ENCODE assay signal across 23 cellular contexts in the genomic region with DNA sequence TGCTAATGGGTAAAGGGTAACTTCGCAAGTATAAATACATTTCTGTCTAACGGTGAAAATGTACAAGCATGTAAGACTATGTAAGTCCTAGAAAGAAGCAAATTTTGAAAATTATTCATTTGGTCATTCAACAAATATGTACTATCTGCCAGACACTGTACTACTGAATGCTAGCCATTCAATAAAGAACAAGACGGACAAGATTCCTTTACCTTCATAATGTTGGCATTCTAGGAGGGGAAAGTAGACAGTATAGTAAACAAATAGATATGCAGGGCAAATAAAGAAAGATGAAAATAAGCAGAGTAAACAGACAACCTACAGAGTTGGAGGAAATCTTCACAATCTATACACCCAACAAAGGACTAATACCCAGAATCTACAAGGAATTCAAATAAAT.
"Had no signal": no experiment of that assay in that cellular context is flagged by ENCODE, and none has a peak within 500 bp of the region (broad histone marks: within the 10 kb centered on the region; RNA-seq: fewer than 3 reads in every experiment).

No MANE protein-coding gene starts in this region.

- H3K9ac ChIP-seq: neural progenitor cell, parathyroid adenoma had no signal

- DNase-seq: natural killer cell; occipital lobe; ovary; posterior cingulate gyrus; psoas muscle; right cardiac atrium; right lobe of liver; sigmoid colon; small intestine; stimulated activated CD4-positive, alpha-beta T cell treated with anti-CD3 and anti-CD28 coated beads, Interleukin-15, amount 100 ng/mL, for 24 hours; stimulated activated CD4-positive, alpha-beta T cell treated with anti-CD3 and anti-CD28 coated beads, Interleukin-2, amount 100 ng/mL, for 24 hours; stimulated activated CD4-positive, alpha-beta T cell treated with anti-CD3 and anti-CD28 coated beads, Interleukin-2, amount 100 ng/mL, for 48 hours; stimulated activated CD4-positive, alpha-beta T cell treated with anti-CD3 and anti-CD28 coated beads, Interleukin-4, amount 100 ng/mL, for 24 hours; stimulated activated naive B cell treated with anti-CD40 and anti-IgM and Interleukin-4, amounts not matched to agents 10 μg/mL and 1 μg/mL and 100 μg/mL, for 72 hours; stimulated activated naive CD4-positive, alpha-beta T cell treated with Interleukin-2 at 50 U/mL for 16 hours; stomach; thyroid gland; upper lobe of right lung; uterus had no signal

- H3K27ac ChIP-seq: neural progenitor cell, ovary, parathyroid adenoma, psoas muscle, right lobe of liver, sigmoid colon, stomach, thoracic aorta, thyroid gland, tibial nerve, upper lobe of right lung, uterus had no signal

- H3K27me3 ChIP-seq: neural progenitor cell, ovary, right lobe of liver, sigmoid colon, stomach, thyroid gland, tibial nerve, upper lobe of right lung, uterus had no signal

- H3K36me3 ChIP-seq: neural progenitor cell, ovary, right lobe of liver, sigmoid colon, stomach, thoracic aorta, thyroid gland, tibial nerve, upper lobe of right lung, uterus had no signal

- H3K4me2 ChIP-seq: neural progenitor cell had no signal

- H3K4me1 ChIP-seq: neural progenitor cell, parathyroid adenoma, psoas muscle, right lobe of liver, stomach, thyroid gland, tibial nerve, upper lobe of right lung, uterus had no signal

- H3K4me3 ChIP-seq: neural progenitor cell, ovary, psoas muscle, right lobe of liver, sigmoid colon, stomach, thoracic aorta, thyroid gland, tibial nerve, upper lobe of right lung, uterus had no signal

- H3K79me2 ChIP-seq: parathyroid adenoma had no signal

- H2AFZ ChIP-seq: neural progenitor cell, parathyroid adenoma had no signal

- H3K9me3 ChIP-seq: ovary, psoas muscle, right lobe of liver, sigmoid colon, stomach, thoracic aorta, thyroid gland, tibial nerve, upper lobe of right lung, uterus had no signal
